8 cellular contexts compared by ENCODE assay signal in the genomic region with DNA sequence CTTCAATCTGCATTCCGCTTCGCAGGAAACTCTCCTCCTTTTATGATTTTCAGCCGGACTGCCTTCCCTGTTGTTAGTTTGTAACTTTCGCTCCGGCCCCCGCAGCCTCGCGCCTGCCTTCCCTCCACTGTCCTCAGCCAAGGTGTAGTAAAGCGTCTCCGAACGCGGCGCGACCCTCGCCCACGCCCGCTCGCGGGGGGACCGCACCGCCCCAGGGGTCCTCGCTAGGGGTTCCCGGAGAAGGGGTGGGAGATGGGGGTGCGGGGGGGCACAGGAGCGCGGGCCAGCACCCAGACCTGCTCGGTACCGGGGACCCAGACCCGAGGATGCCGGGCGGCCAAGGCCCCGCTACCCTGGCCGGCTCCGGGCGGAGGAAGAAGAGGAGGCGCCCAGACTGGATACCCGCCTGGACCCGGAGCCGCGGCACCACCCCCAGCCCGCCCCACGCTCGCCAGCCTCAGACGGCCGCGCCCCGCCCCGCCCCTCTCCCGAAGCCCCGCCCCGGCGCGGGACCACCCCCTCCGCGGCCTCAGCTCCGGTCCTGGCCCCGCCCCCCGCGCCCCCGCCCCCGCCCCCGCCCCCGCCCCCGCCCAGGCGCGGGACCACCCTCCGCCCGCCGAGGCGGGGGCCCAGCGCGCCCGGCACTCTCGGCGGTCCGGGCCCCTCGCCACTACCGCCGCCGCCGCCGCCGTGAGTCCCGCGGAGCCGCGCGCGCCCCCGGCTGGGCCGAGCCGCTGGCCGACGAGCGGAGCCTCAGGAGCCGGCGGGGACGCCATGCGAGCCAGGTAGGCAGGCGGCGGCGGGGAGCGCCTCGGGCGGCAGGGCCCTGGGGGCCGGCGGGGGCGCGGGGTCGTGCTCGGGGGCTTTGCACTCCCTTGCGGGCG. TPM values are rescaled to one million over a fixed set of nuclear protein-coding genes. Genes with fewer than 3 reads are reported as not detected.
DNase-seq lines count a peak whose midpoint lies in the region; ATAC-seq and TF ChIP-seq lines count a peak whose summit lies in the region.

TSS of gene SH3BP4 (plus strand) at position 632 of the 884 bp plus-strand sequence. CDS start 82,986 bp downstream, outside the sequence.

- peak; percentile 84 for ATAC-seq in Panc1
- ATAC-seq in GM18867 (IDR thresholded peaks at IDR 0.05; ENCODE audit: unreplicated experiment) = no peak

- POLR2A ChIA-PET in Panc1 (lab: Charles Lee) (interaction anchor here (0.6 to 0.7 kb wide), 4 partner anchors 13 to 116 kb away, joined by 3 to 11 read pairs (median 7); no protein-coding TSS in a partner anchor), GM10248 (lab: Yijun Ruan, JAX) (no interaction called here)

- H3K4me3 ChIP-seq in Panc1 (ENCODE audit: low read depth in 2 of 2, low read length in 2 of 2) = peak within 1 kb of the TSS; percentile 64 to 92
- peak within 1 kb of the TSS; percentile 86 for H3K4me3 ChIP-seq in astrocyte of the spinal cord (ENCODE audit: low read depth, low read length)

- DNase-seq in activated gamma-delta T cell treated with Interleukin-2 at 50 U/mL for 16 hours = peak; percentile 12
- DNase-seq in activated gamma-delta T cell (lab: John Stamatoyannopoulos, UW) = no peak
- no peak for DNase-seq in Panc1 (ENCODE audit: low read depth, low spot score)
- peak; percentile 81 for DNase-seq in astrocyte of the spinal cord (ENCODE audit: low read depth, low spot score)
- peak; percentile 86 for DNase-seq in hepatic stellate cell (ENCODE audit: low spot score)
- peak; percentile 72 for DNase-seq in progenitor cell of endocrine pancreas (ENCODE audit: low spot score, unreplicated experiment)
- no peak for DNase-seq in GM10248 (ENCODE audit: extremely low spot score)

- peak within 1 kb of the TSS; percentile 87 for H3K27ac Mint-ChIP-seq in progenitor cell of endocrine pancreas

- H3K27me3 Mint-ChIP-seq in progenitor cell of endocrine pancreas = peaks cover 21% of the 10 kb centered on the region

- BruUV-seq in Panc1 (replicated peaks; lab: Mats Ljungman, UMichigan) = no TSS peak

- peak within 1 kb of the TSS; percentile 99 for H3K27ac ChIP-seq in Panc1 (ENCODE audit: low read length)

- no peaks in the 10 kb centered on the region for H3K9me3 Mint-ChIP-seq in progenitor cell of endocrine pancreas (ENCODE audit: low read depth)

- no peak; the same call in 1 of the 2 replicates for TF ChIP-seq CTCF in Panc1 (IDR thresholded peaks at IDR 0.05)
- no peak for TF ChIP-seq CTCF in astrocyte of the spinal cord (IDR thresholded peaks at IDR 0.05; ENCODE audit: low read depth, low read length)
- TF ChIP-seq CTCF in progenitor cell of endocrine pancreas (IDR thresholded peaks at IDR 0.05; ENCODE audit: unreplicated experiment) = no peak
- TF ChIP-seq CTCF in GM10248 (IDR thresholded peaks at IDR 0.05; ENCODE audit: control extremely low read depth, extremely low read depth, low read depth, missing control alignments) = no peak

- in situ Hi-C loops in Panc1 (cut with HindIII; ENCODE audit: low pct_unique_long_range_greater_than_20kb, low sequenced_read_pairs) (no loop called here), astrocyte of the spinal cord (cut with HindIII; ENCODE audit: low sequenced_read_pairs) (no loop called here)

- CTCF ChIA-PET in Panc1 (lab: Charles Lee) = interaction anchor here (0.6 kb wide), 2 partner anchors 69 to 238 kb away, joined by 6 to 8 read pairs; no protein-coding TSS in a partner anchor
- CTCF ChIA-PET in GM10248 (lab: Yijun Ruan, JAX) = no interaction called here

- peaks cover 38% of the 10 kb centered on the region for H3K4me1 ChIP-seq in Panc1 (ENCODE audit: control insufficient read depth, insufficient read depth, low read length)

- no peaks in the 10 kb centered on the region for H3K9me3 ChIP-seq in Panc1 (ENCODE audit: control insufficient read depth, insufficient read depth, low read depth, low read length)

- H3K27me3 ChIP-seq in Panc1 (ENCODE audit: control insufficient read depth, insufficient read depth, low read length) = no peaks in the 10 kb centered on the region

- intact Hi-C loops in Panc1 (cut with micrococcal nuclease; ENCODE audit: unreplicated experiment) = no loop called here

- peak within 1 kb of the TSS; percentile 86 for H3K4me3 Mint-ChIP-seq in progenitor cell of endocrine pancreas (ENCODE audit: low read depth)

- peaks cover 4% of the 10 kb centered on the region for H3K36me3 Mint-ChIP-seq in progenitor cell of endocrine pancreas (ENCODE audit: insufficient read depth)

- H3K4me1 Mint-ChIP-seq in progenitor cell of endocrine pancreas (ENCODE audit: low read depth) = peaks cover 44% of the 10 kb centered on the region

- H3K36me3 ChIP-seq in Panc1 (ENCODE audit: control insufficient read depth, insufficient read depth, low read length) = no peaks in the 10 kb centered on the region; the same call in 1 of the 2 replicates

RNA-seq across cellular contexts. Expression of gene SH3BP4, which starts in this region (rescaled TPM):
- total RNA-seq in Panc1 (2021; ENCODE audit: unreplicated experiment) = 133 TPM
- polyA plus RNA-seq in Panc1 (2012; ENCODE audit: insufficient read length) = 102 TPM
- total RNA-seq in progenitor cell of endocrine pancreas = 45.7 and 49.0 TPM in 2 replicates

Comparison
In these comparisons a context has a peak if more than half of its experiments do, and no peak if none do; other contexts are left out.
1. DNase-seq: peak in activated gamma-delta T cell treated with Interleukin-2 at 50 U/mL for 16 hours (single experiment), astrocyte of the spinal cord (single experiment), hepatic stellate cell (single experiment) and progenitor cell of endocrine pancreas (single experiment); none in activated gamma-delta T cell (single experiment), Panc1 (single experiment) and GM10248 (single experiment).